27 cellular contexts compared by ENCODE assay signal in the genomic region with DNA sequence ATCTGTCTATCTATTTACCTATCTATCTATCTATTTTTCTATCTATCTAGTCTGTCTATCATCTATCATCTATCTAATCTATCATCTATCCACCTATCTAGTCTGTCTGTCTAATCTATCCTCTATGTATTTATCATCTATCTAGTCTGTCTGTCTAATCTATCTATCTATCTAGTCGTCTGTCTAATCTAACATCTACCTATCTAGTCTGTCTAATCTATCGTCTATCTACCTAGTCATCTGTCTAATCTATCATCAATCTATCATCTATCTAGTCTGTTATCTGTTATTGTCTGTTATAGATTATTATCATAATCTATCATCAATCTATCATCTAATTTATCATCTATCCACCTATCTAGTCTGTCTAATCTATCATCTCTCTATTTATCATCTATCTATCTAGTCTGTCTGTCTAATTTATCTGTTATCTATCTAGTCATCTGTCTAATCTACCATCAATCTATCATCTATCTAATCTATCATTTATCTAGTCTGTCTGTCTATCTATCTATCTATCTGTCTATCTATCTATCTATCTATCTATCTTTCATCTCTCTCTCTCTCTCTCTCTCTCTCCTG.
"Had no signal": no experiment of that assay in that cellular context is flagged by ENCODE, and none has a peak within 500 bp of the region (broad histone marks: within the 10 kb centered on the region; RNA-seq: fewer than 3 reads in every experiment).

No MANE protein-coding gene starts in this region.

- ATAC-seq: stimulated activated effector memory CD8-positive, alpha-beta T cell treated with anti-CD3 and anti-CD28 coated beads, Interleukin-12 subunit alpha, Interleukin-12 subunit beta, amount 100 ng/mL, for 72 hours; stimulated activated memory B cell treated with anti-CD40 and anti-IgM and Interleukin-4, amounts not matched to agents 10 μg/mL and 1 μg/mL and 100 μg/mL, for 72 hours; stimulated activated naive B cell treated with anti-CD40 and anti-IgM and Interleukin-4, amounts not matched to agents 10 μg/mL and 1 μg/mL and 100 μg/mL, for 72 hours; stimulated activated naive CD8-positive, alpha-beta T cell treated with anti-CD3 and anti-CD28 coated beads, Interleukin-15, amount 100 ng/mL, for 72 hours; stimulated activated naive CD8-positive, alpha-beta T cell treated with anti-CD3 and anti-CD28 coated beads, Interleukin-15, Interleukin-2, amounts not matched to agents 100 U/mL and 50 U/mL, for 24 hours; upper lobe of right lung had no signal

- H3K36me3 ChIP-seq: stomach, suprapubic skin, thoracic aorta, thyroid gland, tibial artery, tibial nerve, transverse colon, upper lobe of left lung, upper lobe of right lung, uterus, vagina had no signal

- H3K4me3 ChIP-seq: stomach, suprapubic skin, testis, thoracic aorta, thyroid gland, tibial artery, tibial nerve, transverse colon, upper lobe of left lung, upper lobe of right lung, uterus, vagina had no signal

- FAIRE-seq: urothelium cell line had no signal

- H3K4me1 ChIP-seq: stomach, suprapubic skin, testis, thyroid gland, tibial artery, tibial nerve, transverse colon, upper lobe of left lung, upper lobe of right lung, uterus, vagina had no signal

- H3K27me3 ChIP-seq: testis, thyroid gland, tibial artery, tibial nerve, transverse colon, upper lobe of left lung, upper lobe of right lung, uterus, vagina had no signal

- DNase-seq: stimulated activated CD4-positive, alpha-beta T cell treated with anti-CD3 and anti-CD28 coated beads, Interleukin-2, amount 100 ng/mL, for 48 hours; stimulated activated CD4-positive, alpha-beta T cell treated with anti-CD3 and anti-CD28 coated beads, Interleukin-4, amount 100 ng/mL, for 1 hour; stimulated activated CD4-positive, alpha-beta T cell treated with anti-CD3 and anti-CD28 coated beads, Interleukin-4, amount 100 ng/mL, for 24 hours; stimulated activated CD4-positive, alpha-beta T cell treated with anti-CD3 and anti-CD28 coated beads, Interleukin-4, amount 100 ng/mL, for 4 hours; stimulated activated CD8-positive, alpha-beta memory T cell treated with anti-CD3 and anti-CD28 coated beads, Interleukin-4, amount 100 ng/mL, for 48 hours; stimulated activated naive B cell treated with anti-CD40 and anti-IgM and Interleukin-4, amounts not matched to agents 10 μg/mL and 1 μg/mL and 100 μg/mL, for 72 hours; stimulated activated naive CD4-positive, alpha-beta T cell; stimulated activated naive CD4-positive, alpha-beta T cell treated with Interleukin-2 at 50 U/mL for 16 hours; stimulated activated naive CD8-positive, alpha-beta T cell treated with anti-CD3 and anti-CD28 coated beads, Interleukin-15, amount 100 ng/mL, for 72 hours; stimulated activated naive CD8-positive, alpha-beta T cell treated with anti-CD3 and anti-CD28 coated beads, Interleukin-15, Interleukin-2, amounts not matched to agents 100 U/mL and 50 U/mL, for 24 hours; stomach; substantia nigra; testis; thyroid gland; tibial artery; transverse colon; trophoblast cell; upper lobe of left lung; upper lobe of right lung; uterus had no signal

- H3K27ac ChIP-seq: stomach, suprapubic skin, testis, thoracic aorta, thyroid gland, tibial artery, tibial nerve, transverse colon, upper lobe of left lung, upper lobe of right lung, uterus, vagina had no signal

- H3K9me3 ChIP-seq: stomach, suprapubic skin, testis, thoracic aorta, thyroid gland, tibial artery, tibial nerve, transverse colon, upper lobe of left lung, upper lobe of right lung, uterus, vagina had no signal
